Comparison of ENCODE assay signal across 8 cellular contexts in the genomic region with DNA sequence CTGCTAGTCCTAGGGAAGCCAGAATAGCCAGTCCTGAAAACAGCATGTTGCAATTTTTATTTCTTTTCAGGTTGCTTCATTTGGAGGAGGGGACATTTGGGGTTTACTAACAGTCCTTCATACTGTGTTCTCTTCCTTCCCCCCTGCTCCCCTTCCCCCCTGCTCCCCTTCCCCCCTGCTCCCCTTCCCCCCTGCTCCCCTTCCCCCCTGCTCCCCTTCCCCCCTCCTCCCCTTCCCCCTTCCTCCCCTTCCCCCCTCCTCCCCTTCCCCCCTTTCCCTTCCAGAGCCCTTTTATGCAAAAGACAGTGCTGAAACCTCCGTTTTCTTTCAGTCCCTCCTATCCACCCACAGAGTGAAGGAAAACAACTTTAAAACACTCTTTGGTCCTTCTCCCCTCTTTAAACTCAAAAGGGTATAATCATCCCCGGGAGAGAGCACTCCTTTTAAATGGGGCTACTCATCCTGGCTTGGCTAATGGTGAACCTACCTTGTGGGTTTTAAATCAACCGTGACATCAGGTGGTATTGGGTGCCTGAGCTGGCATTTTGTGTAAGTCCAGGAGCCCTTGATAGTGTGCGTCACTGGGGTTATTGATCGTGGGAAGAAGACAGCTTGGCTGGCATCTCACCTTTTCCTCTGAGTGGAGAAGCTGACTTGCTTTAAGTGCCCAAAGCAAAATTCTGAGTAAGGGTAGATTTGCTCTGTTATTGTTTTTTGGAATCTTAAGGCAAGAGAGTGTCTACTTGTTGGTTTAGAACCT. TPM values are rescaled to one million over a fixed set of nuclear protein-coding genes. Genes with fewer than 3 reads are reported as not detected.
DNase-seq lines count a peak whose midpoint lies in the region; ATAC-seq, FAIRE-seq and TF ChIP-seq lines count a peak whose summit lies in the region.

No MANE protein-coding gene starts in this region.

- peak; percentile 14 for ATAC-seq in esophagus mucosa

- H3K4me2 ChIP-seq in BLaER1 (peak overlapping the region; percentile 88), MM.1S (ENCODE audit: low read depth, low read length) (peak overlapping the region; percentile 93)

- H3F3A ChIP-seq in MM.1S (ENCODE audit: insufficient read depth, low read length) = peaks cover 33% of the 10 kb centered on the region

- H3K27ac ChIP-seq in BLaER1 (peak overlapping the region; percentile 99; the same call in 1 of the 2 replicates), MM.1S (ENCODE audit: low read length) (no peak overlapping the region; the same call in 1 of the 2 replicates)

- no peaks in the 10 kb centered on the region for H3K9me2 ChIP-seq in MM.1S (replicated peaks; ENCODE audit: insufficient read depth, low read length)

- H3K9ac ChIP-seq in BLaER1 (peak overlapping the region; percentile 99), MM.1S (ENCODE audit: low read length) (peak overlapping the region; percentile 76; the same call in 1 of the 2 replicates)

- FAIRE-seq in urothelium cell line (lab: Jason Lieb, UNC) = no peak

- TF ChIP-seq CTCF in MM.1S (IDR thresholded peaks at IDR 0.05; ENCODE audit: low read length) = no peak

- DNase-seq in MM.1S = no peak
- DNase-seq in activated CD4-positive, alpha-beta T cell treated with anti-CD3 and anti-CD28 coated beads, Interleukin-2, amount 50 U/mL, for 4 hours = peak; percentile 57 to 60
- DNase-seq in pons (ENCODE audit: low spot score) = peak; percentile 39
- DNase-seq in hypothalamus (lab: John Stamatoyannopoulos, UW) = no peak
- DNase-seq in urothelium cell line (ENCODE audit: low spot score) = no peak
- DNase-seq in G401 (ENCODE audit: low spot score) = no peak

- H3K4me3 ChIP-seq in BLaER1 (peak overlapping the region; percentile 100), MM.1S (ENCODE audit: low read length) (peak overlapping the region; percentile 89)

- peaks cover 63% of the 10 kb centered on the region for H3K4me1 ChIP-seq in BLaER1
- H3K4me1 ChIP-seq in MM.1S (ENCODE audit: low read length) = peaks cover 45% of the 10 kb centered on the region

- H4K20me1 ChIP-seq in BLaER1 = peaks cover 71% of the 10 kb centered on the region
- peaks cover 50% of the 10 kb centered on the region for H4K20me1 ChIP-seq in MM.1S (ENCODE audit: insufficient read depth, low read length)

- peaks cover 87% of the 10 kb centered on the region for H3K79me2 ChIP-seq in MM.1S (ENCODE audit: low read length)

- H3K27me3 ChIP-seq in BLaER1 (no peaks in the 10 kb centered on the region), MM.1S (replicated peaks; ENCODE audit: insufficient read depth, low read length) (no peaks in the 10 kb centered on the region)

- no peaks in the 10 kb centered on the region for H3K9me3 ChIP-seq in BLaER1
- H3K9me3 ChIP-seq in MM.1S (replicated peaks; ENCODE audit: insufficient read depth, low read length) = no peaks in the 10 kb centered on the region

- no peak overlapping the region for H2AFZ ChIP-seq in MM.1S (ENCODE audit: low read length)

- H3K36me3 ChIP-seq in BLaER1 (peaks cover 18% of the 10 kb centered on the region; the same call in 1 of the 2 replicates), MM.1S (replicated peaks; ENCODE audit: insufficient read depth, low read length) (no peaks in the 10 kb centered on the region)

- in situ Hi-C loops in G401 (cut with HindIII; ENCODE audit: low sequenced_read_pairs) = no loop called here

RNA-seq across cellular contexts. Expression of a gene that starts 2.6 kb away (rescaled TPM):
- 144 TPM for total RNA-seq in esophagus mucosa
- total RNA-seq in G401 (2014; rRNA removed; shearing (Covaris generic)) = 25.3 and 28.8 TPM in 2 replicates

Comparison
In these comparisons a context has a peak if more than half of its experiments do, and no peak if none do; other contexts are left out.
1. DNase-seq: peak in activated CD4-positive, alpha-beta T cell treated with anti-CD3 and anti-CD28 coated beads, Interleukin-2, amount 50 U/mL, for 4 hours (2 of 2) and pons (single experiment); none in MM.1S (single experiment), hypothalamus (0 of 51), urothelium cell line (single experiment) and G401 (single experiment).